Comparison of ENCODE assay signal across 8 cellular contexts in genomic region chr2:33476793-33477190, GRCh38. TPM values are rescaled to one million over a fixed set of nuclear protein-coding genes. Genes with fewer than 3 reads are reported as not detected.
DNase-seq lines count a peak whose midpoint lies in the region; ATAC-seq and TF ChIP-seq lines count a peak whose summit lies in the region.

No MANE protein-coding gene starts in this region.

- H3K4me1 Mint-ChIP-seq in T-helper 1 cell treated with Interleukin-12 subunit alpha and Interleukin-12 subunit beta and Interleukin-4 antibody, amounts not matched to agents 30 μg/mL and 1 μg/mL, for 36 hours (ENCODE audit: low read depth), result peaks cover 27% of the 10 kb centered on the region
- peaks cover 54% of the 10 kb centered on the region for H3K4me1 Mint-ChIP-seq in activated naive CD8-positive, alpha-beta T cell treated with anti-CD3 and anti-CD28 coated beads, Interleukin-2, amount 50 U/mL, for 24 hours

- no peak for DNase-seq in T-helper 1 cell
- DNase-seq in activated naive CD8-positive, alpha-beta T cell treated with anti-CD3 and anti-CD28 coated beads, Interleukin-2, amount 50 U/mL, for 24 hours, result no peak
- no peak for DNase-seq in suprapubic skin (ENCODE audit: low spot score in 2 of 2)
- no peak for DNase-seq in occipital lobe (lab: John Stamatoyannopoulos, UW)
- DNase-seq in glomerular visceral epithelial cell (ENCODE audit: extremely low spot score), result no peak

- H3K27me3 ChIP-seq in layer of hippocampus (ENCODE audit: control insufficient read depth, insufficient read depth, low read length) (no peaks in the 10 kb centered on the region), suprapubic skin (no peaks in the 10 kb centered on the region)

- no peaks in the 10 kb centered on the region for H3K9me3 Mint-ChIP-seq in T-helper 1 cell treated with Interleukin-12 subunit alpha and Interleukin-12 subunit beta and Interleukin-4 antibody, amounts not matched to agents 30 μg/mL and 1 μg/mL, for 36 hours
- H3K9me3 Mint-ChIP-seq in activated naive CD8-positive, alpha-beta T cell treated with anti-CD3 and anti-CD28 coated beads, Interleukin-2, amount 50 U/mL, for 24 hours, result no peaks in the 10 kb centered on the region

- whole genome bisulfite sequencing in suprapubic skin, result 8% methylated on average over 4 of the region's 4 CpGs

- peak overlapping the region; percentile 91 for H3K4me3 Mint-ChIP-seq in T-helper 1 cell treated with Interleukin-12 subunit alpha and Interleukin-12 subunit beta and Interleukin-4 antibody, amounts not matched to agents 30 μg/mL and 1 μg/mL, for 36 hours
- H3K4me3 Mint-ChIP-seq in activated naive CD8-positive, alpha-beta T cell treated with anti-CD3 and anti-CD28 coated beads, Interleukin-2, amount 50 U/mL, for 24 hours, result peak overlapping the region; percentile 92

- peaks cover 15% of the 10 kb centered on the region for H3K4me1 ChIP-seq in suprapubic skin

- TF ChIP-seq CTCF in suprapubic skin (IDR thresholded peaks at IDR 0.05), result no peak

- no peaks in the 10 kb centered on the region for H3K36me3 ChIP-seq in suprapubic skin

- H3K27me3 Mint-ChIP-seq in T-helper 1 cell treated with Interleukin-12 subunit alpha and Interleukin-12 subunit beta and Interleukin-4 antibody, amounts not matched to agents 30 μg/mL and 1 μg/mL, for 36 hours (ENCODE audit: low read depth), result peaks cover 6% of the 10 kb centered on the region
- no peaks in the 10 kb centered on the region for H3K27me3 Mint-ChIP-seq in activated naive CD8-positive, alpha-beta T cell treated with anti-CD3 and anti-CD28 coated beads, Interleukin-2, amount 50 U/mL, for 24 hours

- ATAC-seq in activated naive CD8-positive, alpha-beta T cell treated with anti-CD3 and anti-CD28 coated beads, Interleukin-2, amount 50 U/mL, for 24 hours, result no peak
- ATAC-seq in GM18868 (IDR thresholded peaks at IDR 0.05; ENCODE audit: unreplicated experiment), result no peak

- peaks cover 1% of the 10 kb centered on the region for H3K36me3 Mint-ChIP-seq in T-helper 1 cell treated with Interleukin-12 subunit alpha and Interleukin-12 subunit beta and Interleukin-4 antibody, amounts not matched to agents 30 μg/mL and 1 μg/mL, for 36 hours (ENCODE audit: low read depth)
- no peaks in the 10 kb centered on the region for H3K36me3 Mint-ChIP-seq in activated naive CD8-positive, alpha-beta T cell treated with anti-CD3 and anti-CD28 coated beads, Interleukin-2, amount 50 U/mL, for 24 hours (ENCODE audit: low read depth)

- H3K27ac Mint-ChIP-seq in T-helper 1 cell treated with Interleukin-12 subunit alpha and Interleukin-12 subunit beta and Interleukin-4 antibody, amounts not matched to agents 30 μg/mL and 1 μg/mL, for 36 hours, result peak overlapping the region; percentile 99
- H3K27ac Mint-ChIP-seq in activated naive CD8-positive, alpha-beta T cell treated with anti-CD3 and anti-CD28 coated beads, Interleukin-2, amount 50 U/mL, for 24 hours, result peak overlapping the region; percentile 96

- H3K27ac ChIP-seq in layer of hippocampus (ENCODE audit: low read depth, low read length), result peak overlapping the region; percentile 96
- peak overlapping the region; percentile 85 for H3K27ac ChIP-seq in suprapubic skin

- peak overlapping the region; percentile 62 for H3K4me3 ChIP-seq in suprapubic skin

- H3K9me3 ChIP-seq in suprapubic skin, result no peaks in the 10 kb centered on the region

- TF ChIP-seq POLR2A in suprapubic skin (IDR thresholded peaks at IDR 0.05), result no peak

- no peak for TF ChIP-seq EP300 in suprapubic skin (IDR thresholded peaks at IDR 0.05)

RNA-seq across cellular contexts. Expression of gene RASGRP3, which starts 0.3 kb away (rescaled TPM):
- total RNA-seq in suprapubic skin (10 to 100 TPM in 1 of 4 donors, 1 to 10 TPM in 3; 4.1 to 11.1 (median 6.4) TPM), occipital lobe (11.1 TPM)
